20 cellular contexts compared by ENCODE assay signal in genomic region chr3:181722156-181722555, GRCh38. TPM values are rescaled to one million over a fixed set of nuclear protein-coding genes. Genes with fewer than 3 reads are reported as not detected.
DNase-seq lines count a peak whose midpoint lies in the region; ATAC-seq and TF ChIP-seq lines count a peak whose summit lies in the region.
"Had no signal": no experiment of that assay in that cellular context is flagged by ENCODE, and none has a peak within 500 bp of the region (broad histone marks: within the 10 kb centered on the region; RNA-seq: fewer than 3 reads in every experiment).

No MANE protein-coding gene starts in this region.

- peak overlapping the region; percentile 73 for H3K4me3 Mint-ChIP-seq in GM23338
- H3K4me3 Mint-ChIP-seq in neural crest cell, result peak overlapping the region; percentile 78
- H3K4me3 Mint-ChIP-seq: activated naive CD8-positive, alpha-beta T cell; stimulated activated naive CD8-positive, alpha-beta T cell treated with anti-CD3 and anti-CD28 coated beads, Interleukin-15, Interleukin-2, amounts not matched to agents 100 ng/mL and 50 ng/mL, for 24 hours; type B pancreatic cell had no signal

- ATAC-seq in GM23338, result peak; percentile 11
- no peak for ATAC-seq in GM21381 (IDR thresholded peaks at IDR 0.05; ENCODE audit: unreplicated experiment)
- ATAC-seq: heart left ventricle had no signal

- H3K4me3 ChIP-seq in GM23338 (peak overlapping the region; percentile 61), HUES64 (ENCODE audit: low read length) (no peak overlapping the region)
- H3K4me3 ChIP-seq: heart left ventricle, spleen had no signal

- H3K27me3 ChIP-seq in GM23338 (ENCODE audit: insufficient read depth) (peaks cover 55% of the 10 kb centered on the region), HUES64 (ENCODE audit: insufficient read depth, low read length) (peaks cover 8% of the 10 kb centered on the region)

- H3K9me2 ChIP-seq in GM23338 (ENCODE audit: insufficient read depth), result no peaks in the 10 kb centered on the region

- H3K36me3 ChIP-seq in GM23338 (ENCODE audit: insufficient read depth) (no peaks in the 10 kb centered on the region), HUES64 (ENCODE audit: insufficient read depth, low read length) (peaks cover 11% of the 10 kb centered on the region)
- H3K36me3 ChIP-seq: heart left ventricle, neutrophil, spleen had no signal

- no peaks in the 10 kb centered on the region; the same call in 1 of the 2 replicates for H3F3A ChIP-seq in GM23338 (replicated peaks; ENCODE audit: low read depth)

- H3K4me2 ChIP-seq in GM23338, result peak overlapping the region; percentile 92

- peaks cover 89% of the 10 kb centered on the region for H3K4me1 Mint-ChIP-seq in GM23338
- peaks cover 96% of the 10 kb centered on the region for H3K4me1 Mint-ChIP-seq in neural crest cell

- TF ChIP-seq CTCF in GM23338 (conservative IDR thresholded peaks at IDR 0.05; ENCODE audit: low read depth in 2 of 2) (no peak), neural crest cell (conservative IDR thresholded peaks at IDR 0.05) (no peak)

- peaks cover 27% of the 10 kb centered on the region for H3K36me3 Mint-ChIP-seq in GM23338 (ENCODE audit: low read depth)
- peaks cover 14% of the 10 kb centered on the region for H3K36me3 Mint-ChIP-seq in neural crest cell (ENCODE audit: low read depth)

- WGBS in HUES64, result 60% methylated on average over 4 of the region's 4 CpGs

- no peak overlapping the region for H3K27ac ChIP-seq in GM23338 (ENCODE audit: low read depth)
- H3K27ac ChIP-seq in HUES64 (ENCODE audit: low read depth, low read length), result peak overlapping the region; percentile 50; the same call in 1 of the 2 replicates
- H3K27ac ChIP-seq: heart left ventricle, neutrophil, spleen had no signal

- H2AFZ ChIP-seq in GM23338, result no peak overlapping the region

- peaks cover 55% of the 10 kb centered on the region for H3K27me3 Mint-ChIP-seq in GM23338 (ENCODE audit: insufficient read depth, low read depth, poor library complexity)
- peaks cover 5% of the 10 kb centered on the region for H3K27me3 Mint-ChIP-seq in neural crest cell (ENCODE audit: low read depth)

- H3K9me3 Mint-ChIP-seq in GM23338 (peaks cover 2% of the 10 kb centered on the region; the same call in 1 of the 3 replicates), neural crest cell (no peaks in the 10 kb centered on the region)
- H3K9me3 Mint-ChIP-seq: type B pancreatic cell had no signal

- peaks cover 88% of the 10 kb centered on the region for H3K4me1 ChIP-seq in GM23338 (ENCODE audit: insufficient read depth)
- peaks cover 79% of the 10 kb centered on the region for H3K4me1 ChIP-seq in HUES64 (ENCODE audit: insufficient read depth, low read length)

- H3K9ac ChIP-seq in HUES64 (ENCODE audit: low read depth, low read length), result no peak overlapping the region

- H4K20me1 ChIP-seq in GM23338 (replicated peaks; ENCODE audit: insufficient read depth), result no peaks in the 10 kb centered on the region

- H3K27ac Mint-ChIP-seq in GM23338 (no peak overlapping the region), neural crest cell (ENCODE audit: unreplicated experiment) (peak overlapping the region; percentile 29)
- H3K27ac Mint-ChIP-seq: activated naive CD8-positive, alpha-beta T cell; stimulated activated naive CD8-positive, alpha-beta T cell treated with anti-CD3 and anti-CD28 coated beads, Interleukin-15, Interleukin-2, amounts not matched to agents 100 ng/mL and 50 ng/mL, for 24 hours; type B pancreatic cell had no signal

- H3K79me2 ChIP-seq in GM23338 (replicated peaks; ENCODE audit: insufficient read depth), result peaks cover 45% of the 10 kb centered on the region

- no peak for DNase-seq in GM23338 (ENCODE audit: low spot score)
- DNase-seq in astrocyte of the hippocampus (ENCODE audit: low read depth, low spot score), result peak; percentile 52
- DNase-seq in neural crest cell (ENCODE audit: low read depth, low spot score), result no peak
- no peak for DNase-seq in HuH-7 (ENCODE audit: low spot score)
- no peak for DNase-seq in NCI-H2227 (lab: John Stamatoyannopoulos, UW; ENCODE audit: unreplicated experiment)
- DNase-seq: activated CD4-positive, CD25-positive, alpha-beta regulatory T cell treated with anti-CD3 and anti-CD28 coated beads, Interleukin-2, amount 50 U/mL, for 72 hours; activated CD8-positive, alpha-beta memory T cell treated with anti-CD3 and anti-CD28 coated beads for 24 hours; HCEC 1CT; heart left ventricle; Kasumi-1; NCI-H2227 treated with DMSO at 0.1 percent for 48 hours; spleen; stimulated activated CD4-positive, alpha-beta T cell treated with anti-CD3 and anti-CD28 coated beads, Interleukin-4, amount 100 ng/mL, for 24 hours had no signal

- H3K9me3 ChIP-seq in HUES64 (ENCODE audit: insufficient read depth, low read depth, low read length), result no peaks in the 10 kb centered on the region
- H3K9me3 ChIP-seq: heart left ventricle, neutrophil had no signal

TF ChIP-seq in GM23338, 12 proteins besides CTCF, POLR2A, EP300 and RAD21 (continues in another document):
- TF ChIP-seq JUNB (IDR thresholded peaks at IDR 0.05; ENCODE audit: unreplicated experiment), result no peak
- TF ChIP-seq NANOG (IDR thresholded peaks at IDR 0.05; ENCODE audit: borderline replicate concordance), result no peak
- TF ChIP-seq ZNF462 (CRISPR knock-in tag; IDR thresholded peaks at IDR 0.05), result no peak

RNA-seq across cellular contexts. Expression of gene SOX2, which starts 10.4 kb away (rescaled TPM):
- total RNA-seq in GM23338 (2014; rRNA removed; shearing (Covaris generic)), result 211 and 228 TPM in 2 replicates
- 105 and 117 TPM in 2 replicates for polyA plus RNA-seq in GM23338 (2016; fragmentation: Nextera tagmentation; extraction: Ambion mirVana)
- 174 TPM for polyA plus RNA-seq in HUES64 (2013, experiment 1 of 2)
- 191 TPM for polyA plus RNA-seq in HUES64 (2013, experiment 2 of 2)
- 105 and 110 TPM in 2 replicates for total RNA-seq in neural crest cell
- total RNA-seq: liver had no signal
